ENCODE assay signal across 13 cellular contexts in genomic region chr4:1039493-1040343, GRCh38. TPM values are rescaled to one million over a fixed set of nuclear protein-coding genes. Genes with fewer than 3 reads are reported as not detected.
DNase-seq lines count a peak whose midpoint lies in the region; ATAC-seq and TF ChIP-seq lines count a peak whose summit lies in the region.
"Had no signal": no experiment of that assay in that cellular context is flagged by ENCODE, and none has a peak within 500 bp of the region (broad histone marks: within the 10 kb centered on the region; RNA-seq: fewer than 3 reads in every experiment).

No MANE protein-coding gene starts in this region.

- H3K79me2 ChIP-seq in mammary epithelial cell (ENCODE audit: insufficient read depth, low read length), result no peaks in the 10 kb centered on the region

- H3K27ac Mint-ChIP-seq in glutamatergic neuron (ENCODE audit: unreplicated experiment), result no peak overlapping the region
- H3K27ac Mint-ChIP-seq: mesothelial cell of epicardium, T-cell had no signal

- CTCF ChIA-PET in mammary epithelial cell (lab: Charles Lee; ENCODE audit: low non-redundant PET), result no interaction called here

- H3K27me3 Mint-ChIP-seq in glutamatergic neuron (ENCODE audit: unreplicated experiment), result peaks cover 8% of the 10 kb centered on the region

- H3K9me3 Mint-ChIP-seq in glutamatergic neuron (ENCODE audit: unreplicated experiment), result peaks cover 3% of the 10 kb centered on the region
- H3K9me3 Mint-ChIP-seq: mesothelial cell of epicardium, T-cell had no signal

- TF ChIP-seq CTCF in mammary epithelial cell (conservative IDR thresholded peaks at IDR 0.05 in 1 of 2, IDR thresholded peaks at IDR 0.05 in 1 of 2; ENCODE audit: extremely low read depth in 1 of 2, insufficient read depth in 1 of 2, low read depth in 1 of 2, low read length in 2 of 2), result no peak
- no peak for TF ChIP-seq CTCF in uterus (IDR thresholded peaks at IDR 0.05)
- TF ChIP-seq CTCF in glutamatergic neuron (IDR thresholded peaks at IDR 0.05; ENCODE audit: partially characterized antibody, unreplicated experiment), result no peak

- H3K9me3 ChIP-seq in mammary epithelial cell (replicated peaks; ENCODE audit: insufficient read depth, low read length) (no peaks in the 10 kb centered on the region), uterus (no peaks in the 10 kb centered on the region)

- H3K4me3 ChIP-seq in mammary epithelial cell (replicated peaks in 1 of 3; ENCODE audit: insufficient read depth in 1 of 3, low read depth in 2 of 3, low read length in 3 of 3), result no peak overlapping the region
- no peak overlapping the region for H3K4me3 ChIP-seq in uterus

- no peak overlapping the region for H3K9ac ChIP-seq in mammary epithelial cell (ENCODE audit: insufficient read depth, low read length)

- in situ Hi-C loops in mammary epithelial cell (cut with MboI; ENCODE audit: low sequenced_read_pairs in 2 of 2), result no loop called here

- H3K4me2 ChIP-seq in mammary epithelial cell (ENCODE audit: insufficient read depth, low read depth, low read length), result peak overlapping the region; percentile 14

- no peaks in the 10 kb centered on the region for H3K4me1 Mint-ChIP-seq in glutamatergic neuron (ENCODE audit: low read depth, unreplicated experiment)

- peaks cover 41% of the 10 kb centered on the region for H3K4me1 ChIP-seq in mammary epithelial cell (ENCODE audit: insufficient read depth, low read length)
- H3K4me1 ChIP-seq in uterus, result peaks cover 4 to 9% of the 10 kb centered on the region in 2 donors

- H3K27ac ChIP-seq in mammary epithelial cell (ENCODE audit: insufficient read depth, low read depth, low read length), result no peak overlapping the region
- H3K27ac ChIP-seq in uterus, result peak overlapping the region in 1 of 2 donors; percentile 58

- H3K36me3 Mint-ChIP-seq in glutamatergic neuron (ENCODE audit: unreplicated experiment), result no peaks in the 10 kb centered on the region
- H3K36me3 Mint-ChIP-seq: mesothelial cell of epicardium, T-cell had no signal

- peak; percentile 19 for DNase-seq in NCI-H2029 (lab: John Stamatoyannopoulos, UW)
- DNase-seq in NCI-H2029 treated with DMSO at 0.1 percent for 48 hours (lab: John Stamatoyannopoulos, UW), result no peak
- DNase-seq in mammary epithelial cell, result no peak
- no peak for DNase-seq in left lobe of liver (ENCODE audit: low spot score)
- DNase-seq in uterus, result peak; percentile 53 to 72
- DNase-seq in 8988T, result no peak
- no peak for DNase-seq in NCI-H446 treated with DMSO at 0.1 percent for 48 hours (lab: John Stamatoyannopoulos, UW)
- DNase-seq in glutamatergic neuron, result no peak
- DNase-seq: ACHN; effector memory CD4-positive, alpha-beta T cell; NCI-H187; T-cell had no signal

- intact Hi-C loops in mammary epithelial cell (cut with micrococcal nuclease) (no loop called here), uterus (cut with DNase I; ENCODE audit: low total_unique reads) (no loop called here)

- TF ChIP-seq POLR2A in uterus (IDR thresholded peaks at IDR 0.05), result no peak

- 69% methylated on average over 7 of the region's 20 CpGs for WGBS in mammary epithelial cell (ENCODE audit: low coverage, missing lambda C conversion rate)

- H3K36me3 ChIP-seq in mammary epithelial cell (ENCODE audit: insufficient read depth, low read length) (no peaks in the 10 kb centered on the region), uterus (no peaks in the 10 kb centered on the region)

- BruUV-seq in mammary epithelial cell (replicated peaks; lab: Mats Ljungman, UMichigan), result no TSS peak

- peak; percentile 14 for ATAC-seq in left lobe of liver
- ATAC-seq: T-cell had no signal

- H3K27me3 ChIP-seq in mammary epithelial cell (ENCODE audit: insufficient read depth, low read length), result no peaks in the 10 kb centered on the region
- H3K27me3 ChIP-seq in uterus, result no peaks in the 10 kb centered on the region

- H2AFZ ChIP-seq in mammary epithelial cell (ENCODE audit: low read depth, low read length), result peak overlapping the region; percentile 71

- dilution Hi-C loops in mammary epithelial cell (cut with HindIII; ENCODE audit: low sequenced_read_pairs), result loop anchor here (10.0 kb wide), 2 partner anchors 285 to 315 kb away; no protein-coding TSS in a partner anchor

- H4K20me1 ChIP-seq in mammary epithelial cell (ENCODE audit: insufficient read depth, low read length), result no peaks in the 10 kb centered on the region

- H3K4me3 Mint-ChIP-seq in glutamatergic neuron (ENCODE audit: unreplicated experiment), result no peak overlapping the region
- H3K4me3 Mint-ChIP-seq: mesothelial cell of epicardium, T-cell had no signal

RNA-seq across cellular contexts. Expression of gene FGFRL1, which starts 28.3 kb away (rescaled TPM):
- 10 to 100 TPM; 12.8 to 15.0 TPM for total RNA-seq in mammary epithelial cell
- polyA plus RNA-seq in mammary epithelial cell, result 43.7 TPM
- 37.0 TPM for polyA minus RNA-seq in mammary epithelial cell
- 64.8 TPM for total RNA-seq in left lobe of liver
- 10 to 100 TPM in 2 of 4 donors, 1 to 10 TPM in 2; 2.8 to 24.8 (median 13.9) TPM for total RNA-seq in uterus
- 20.9 TPM for total RNA-seq in glutamatergic neuron (ENCODE audit: unreplicated experiment)

RNA-seq across cellular contexts. Expression of gene SLC26A1, which starts 46.5 kb away (rescaled TPM):
- total RNA-seq in mammary epithelial cell (not detected), left lobe of liver (40.6 TPM), uterus (under 1 TPM in 2 of 4 donors, not detected in 2; 0.07 to 0.12 TPM), glutamatergic neuron (ENCODE audit: unreplicated experiment) (0.54 TPM)
- not detected for polyA plus RNA-seq in mammary epithelial cell
- not detected for polyA minus RNA-seq in mammary epithelial cell

RNA-seq across cellular contexts. Expression of gene IDUA, which starts 52.9 kb away (rescaled TPM):
- 10 to 100 TPM; 17.8 to 30.8 TPM for total RNA-seq in mammary epithelial cell
- polyA plus RNA-seq in mammary epithelial cell, result 4.2 TPM
- polyA minus RNA-seq in mammary epithelial cell, result 0.98 TPM
- 12.9 TPM for total RNA-seq in left lobe of liver
- 10 to 100 TPM in 2 of 4 donors, 1 to 10 TPM in 2; 2.8 to 45.8 (median 9.9) TPM for total RNA-seq in uterus
- total RNA-seq in glutamatergic neuron (ENCODE audit: unreplicated experiment), result 20.3 TPM

Comparison
In these comparisons a context has a peak if more than half of its experiments do, and no peak if none do; other contexts are left out.
1. DNase-seq: peak in NCI-H2029 (single experiment) and uterus (2 of 2); none in NCI-H2029 treated with DMSO at 0.1 percent for 48 hours (single experiment), mammary epithelial cell (single experiment), left lobe of liver (single experiment), 8988T (single experiment), NCI-H446 treated with DMSO at 0.1 percent for 48 hours (single experiment) and glutamatergic neuron (single experiment).
2. RNA of gene SLC26A1, which starts 46.5 kb away (total RNA-seq): 40.6 TPM in left lobe of liver (single experiment); 0.54 TPM in glutamatergic neuron (single experiment), 0.07 to 0.12 TPM in uterus and not detected in mammary epithelial cell; every median in the first group is over 10 times any median in the second.